Comparison of ENCODE assay signal across 8 cellular contexts in genomic region chrX:1391370-1391706, GRCh38. TPM values are rescaled to one million over a fixed set of nuclear protein-coding genes. Genes with fewer than 3 reads are reported as not detected.
DNase-seq lines count a peak whose midpoint lies in the region; ATAC-seq and TF ChIP-seq lines count a peak whose summit lies in the region.

No MANE protein-coding gene starts in this region.

- peaks cover 61% of the 10 kb centered on the region for H4K20me1 ChIP-seq in smooth muscle cell (ENCODE audit: low read depth)

- peak; percentile 99 for DNase-seq in AG08395 (ENCODE audit: low spot score)
- peak; percentile 98 for DNase-seq in H7
- no peak for DNase-seq in activated T-cell treated with anti-CD3 and anti-CD28 coated beads, Interleukin-2, amount 50 U/mL, for 4 hours
- no peak for DNase-seq in right atrium auricular region (ENCODE audit: low spot score)
- DNase-seq in smooth muscle cell (lab: John Stamatoyannopoulos, UW; ENCODE audit: unreplicated experiment): no peak
- no peak for DNase-seq in middle frontal gyrus (ENCODE audit: extremely low spot score, low spot score)
- DNase-seq in T1000 (lab: John Stamatoyannopoulos, UW): no peak

- H3F3A ChIP-seq in smooth muscle cell (ENCODE audit: low read depth): peaks cover 16% of the 10 kb centered on the region

- H3K27me3 Mint-ChIP-seq in activated T-cell treated with anti-CD3 and anti-CD28 coated beads, Interleukin-2, amount 50 U/mL, for 4 hours (ENCODE audit: low read depth): no peaks in the 10 kb centered on the region

- H3K4me2 ChIP-seq in smooth muscle cell: peak overlapping the region; percentile 98

- H3K36me3 ChIP-seq in H7 (replicated peaks; ENCODE audit: control insufficient read depth, insufficient read depth, low read length) (peaks cover 48% of the 10 kb centered on the region), right atrium auricular region (peaks cover 46% of the 10 kb centered on the region), smooth muscle cell (ENCODE audit: low read depth) (peaks cover 11% of the 10 kb centered on the region)

- peak overlapping the region; percentile 94 for H3K4me3 Mint-ChIP-seq in activated T-cell treated with anti-CD3 and anti-CD28 coated beads, Interleukin-2, amount 50 U/mL, for 4 hours

- H3K4me1 Mint-ChIP-seq in activated T-cell treated with anti-CD3 and anti-CD28 coated beads, Interleukin-2, amount 50 U/mL, for 4 hours (ENCODE audit: low read depth): peaks cover 57% of the 10 kb centered on the region

- H3K9me3 ChIP-seq in right atrium auricular region (no peaks in the 10 kb centered on the region), smooth muscle cell (replicated peaks; ENCODE audit: low read depth) (no peaks in the 10 kb centered on the region)

- ATAC-seq in activated T-cell treated with anti-CD3 and anti-CD28 coated beads, Interleukin-2, amount 50 U/mL, for 4 hours: no peak
- ATAC-seq in HG03439 (IDR thresholded peaks at IDR 0.05; ENCODE audit: unreplicated experiment): no peak

- TF ChIP-seq CTCF in right atrium auricular region (IDR thresholded peaks at IDR 0.05) (no peak), smooth muscle cell (IDR thresholded peaks at IDR 0.05; ENCODE audit: borderline replicate concordance, insufficient read depth, poor library complexity, severe bottlenecking) (no peak)

- no peaks in the 10 kb centered on the region for H3K27me3 ChIP-seq in H7 (ENCODE audit: control insufficient read depth, insufficient read depth, low read length)
- no peaks in the 10 kb centered on the region for H3K27me3 ChIP-seq in right atrium auricular region
- no peaks in the 10 kb centered on the region for H3K27me3 ChIP-seq in smooth muscle cell (ENCODE audit: low read depth)

- H3K4me1 ChIP-seq in right atrium auricular region (peaks cover 0 to 50% of the 10 kb centered on the region in 2 donors), smooth muscle cell (ENCODE audit: low read depth) (peaks cover 15% of the 10 kb centered on the region)

- H2AFZ ChIP-seq in smooth muscle cell (ENCODE audit: low read depth): no peak overlapping the region

- peak overlapping the region; percentile 99 for H3K9ac ChIP-seq in smooth muscle cell (ENCODE audit: low read depth)

- H3K4me3 ChIP-seq in H7 (ENCODE audit: insufficient read depth, low read depth, low read length) (peak overlapping the region; percentile 100), right atrium auricular region (peak overlapping the region; percentile 99 to 100), smooth muscle cell (peak overlapping the region; percentile 100)

- peaks cover 40% of the 10 kb centered on the region for H3K36me3 Mint-ChIP-seq in activated T-cell treated with anti-CD3 and anti-CD28 coated beads, Interleukin-2, amount 50 U/mL, for 4 hours (ENCODE audit: insufficient read depth)

- peaks cover 57% of the 10 kb centered on the region for H3K79me2 ChIP-seq in smooth muscle cell (ENCODE audit: low read depth)

- WGBS in smooth muscle cell (ENCODE audit: low lambda C conversion rate): 2% methylated on average over 19 of the region's 19 CpGs

- H3K9me3 Mint-ChIP-seq in activated T-cell treated with anti-CD3 and anti-CD28 coated beads, Interleukin-2, amount 50 U/mL, for 4 hours: no peaks in the 10 kb centered on the region

- H3K27ac ChIP-seq in right atrium auricular region (peak overlapping the region; percentile 98 to 100), smooth muscle cell (ENCODE audit: low read depth) (peak overlapping the region; percentile 100)

RNA-seq across cellular contexts. Expression of gene SLC25A6, which starts 0.6 kb away (rescaled TPM):
- 496 and 508 TPM in 2 replicates for total RNA-seq in H7 (2014; rRNA removed; shearing (Covaris generic))
- 100 to 1,000 TPM; 518 to 544 (median 518) TPM for total RNA-seq in activated T-cell treated with anti-CD3 and anti-CD28 coated beads, Interleukin-2, amount 50 U/mL, for 4 hours
- total RNA-seq in right atrium auricular region (100 to 1,000 TPM; 109 to 157 TPM), smooth muscle cell (160 and 164 TPM in 2 replicates)
- 261 and 288 TPM in 2 replicates for polyA plus RNA-seq in smooth muscle cell

RNA-seq across cellular contexts. Expression of gene IL3RA, which starts 54.8 kb away (rescaled TPM):
- total RNA-seq in H7 (2014; rRNA removed; shearing (Covaris generic)): 0.07 TPM in 1 of 2 replicates, not detected in the other
- total RNA-seq in activated T-cell treated with anti-CD3 and anti-CD28 coated beads, Interleukin-2, amount 50 U/mL, for 4 hours: under 1 TPM; 0.34 to 0.76 (median 0.76) TPM
- total RNA-seq in right atrium auricular region: 1 to 10 TPM; 2.4 to 3.2 TPM
- 0.67 TPM in 1 of 2 replicates, not detected in the other for total RNA-seq in smooth muscle cell
- 0.24 and 0.90 TPM in 2 replicates for polyA plus RNA-seq in smooth muscle cell

Comparison
In these comparisons a context has a peak if more than half of its experiments do, and no peak if none do; other contexts are left out.
1. DNase-seq: peak in AG08395 (single experiment) and H7 (single experiment); none in activated T-cell treated with anti-CD3 and anti-CD28 coated beads, Interleukin-2, amount 50 U/mL, for 4 hours (single experiment), right atrium auricular region (single experiment), smooth muscle cell (single experiment), middle frontal gyrus (single experiment) and T1000 (single experiment).
2. Peak in every context shown above with its lines, with median percentiles within 50 percentile points of each other: H3K4me3 ChIP-seq.